Comparison of ENCODE assay signal across 29 cellular contexts in genomic region chr18:29586210-29586609, GRCh38.
"Had no signal": no experiment of that assay in that cellular context is flagged by ENCODE, and none has a peak within 500 bp of the region (broad histone marks: within the 10 kb centered on the region; RNA-seq: fewer than 3 reads in every experiment).

No MANE protein-coding gene starts in this region.

- H3K27ac Mint-ChIP-seq: activated CD4-positive, alpha-beta memory T cell treated with anti-CD3 and anti-CD28 coated beads for 36 hours; activated CD4-positive, alpha-beta T cell treated with anti-CD3 and anti-CD28 coated beads, Interleukin-2, amount 10 ng/mL, durations not matched to agents 7 days and 5 days; activated naive CD4-positive, alpha-beta T cell treated with anti-CD3 and anti-CD28 coated beads for 36 hours; activated naive CD4-positive, alpha-beta T cell treated with anti-CD3 and anti-CD28 coated beads, Interleukin-2, amount 50 U/mL, for 72 hours; activated T-helper 1 cell treated with anti-CD3 and anti-CD28 coated beads, Interleukin-12 subunit alpha, Interleukin-12 subunit beta, Interleukin-2, Interleukin-4 antibody, amounts not matched to agents 30 ng/mL and 10 ng/mL and 1 ng/mL, durations not matched to agents 14 hours and 24 hours and 36 hours; brain had no signal

- H3K4me3 Mint-ChIP-seq: activated CD4-positive, alpha-beta memory T cell treated with anti-CD3 and anti-CD28 coated beads for 36 hours; activated CD4-positive, alpha-beta T cell treated with anti-CD3 and anti-CD28 coated beads, Interleukin-2, amount 10 ng/mL, durations not matched to agents 7 days and 5 days; activated naive CD4-positive, alpha-beta T cell treated with anti-CD3 and anti-CD28 coated beads for 36 hours; activated T-cell treated with anti-CD3 and anti-CD28 coated beads, Interleukin-2, amount 50 U/mL, for 4 hours; activated T-helper 1 cell treated with anti-CD3 and anti-CD28 coated beads, Interleukin-12 subunit alpha, Interleukin-12 subunit beta, Interleukin-2, Interleukin-4 antibody, amounts not matched to agents 30 ng/mL and 10 ng/mL and 1 ng/mL, durations not matched to agents 14 hours and 24 hours and 36 hours; brain had no signal

- H3K36me3 Mint-ChIP-seq: activated CD4-positive, alpha-beta memory T cell treated with anti-CD3 and anti-CD28 coated beads for 36 hours; brain had no signal

- H3K4me1 ChIP-seq: adrenal gland, SJCRH30 had no signal

- H3K4me1 Mint-ChIP-seq: activated CD4-positive, alpha-beta T cell treated with anti-CD3 and anti-CD28 coated beads, Interleukin-2, amount 10 ng/mL, durations not matched to agents 7 days and 5 days; brain had no signal

- DNase-seq: activated CD4-positive, alpha-beta memory T cell treated with anti-CD3 and anti-CD28 coated beads for 36 hours; activated CD4-positive, alpha-beta T cell treated with anti-CD3 and anti-CD28 coated beads, Interleukin-2, amount 10 ng/mL, durations not matched to agents 7 days and 5 days; activated CD8-positive, alpha-beta memory T cell treated with anti-CD3 and anti-CD28 coated beads, Interleukin-2, amount 50 U/mL, for 4 hours; activated gamma-delta T cell treated with Interleukin-2 at 50 U/mL for 16 hours; activated naive CD4-positive, alpha-beta T cell treated with anti-CD3 and anti-CD28 coated beads for 36 hours; activated T-cell treated with anti-CD3 and anti-CD28 coated beads for 4 hours; activated T-cell treated with anti-CD3 and anti-CD28 coated beads, Interleukin-2, amount 50 U/mL, for 4 hours; adrenal gland; caudate nucleus; cerebellar nuclear complex; Kasumi-1; MG63; NCI-H1048; NCI-H1105 treated with DMSO at 0.1 percent for 48 hours; NCI-H1436; NCI-H1694; NCI-H1930; NCI-H2081 treated with DMSO at 0.1 percent for 48 hours; NCI-H345; NCI-H524 treated with DMSO at 0.1 percent for 48 hours; SHP77; SJCRH30; T1000; WERI-Rb-1 had no signal

- H3K4me3 ChIP-seq: adrenal gland, MG63, SJCRH30, SK-N-MC had no signal

- H3K27ac ChIP-seq: adrenal gland, SJCRH30, SK-N-MC, WERI-Rb-1 had no signal

- H3K9me3 ChIP-seq: adrenal gland, MG63, SJCRH30 had no signal

- H3K27me3 ChIP-seq: adrenal gland, MG63, SJCRH30 had no signal

- ATAC-seq: activated naive CD4-positive, alpha-beta T cell treated with anti-CD3 and anti-CD28 coated beads, Interleukin-2, amount 50 U/mL, for 72 hours; activated T-cell treated with anti-CD3 and anti-CD28 coated beads, Interleukin-2, amount 50 U/mL, for 4 hours; Panc1 had no signal

- H3K27me3 Mint-ChIP-seq: activated CD4-positive, alpha-beta memory T cell treated with anti-CD3 and anti-CD28 coated beads for 36 hours; activated CD4-positive, alpha-beta T cell treated with anti-CD3 and anti-CD28 coated beads, Interleukin-2, amount 10 ng/mL, durations not matched to agents 7 days and 5 days; brain had no signal

- H3K36me3 ChIP-seq: adrenal gland, MG63, SJCRH30, WERI-Rb-1 had no signal
